In the genomic region with DNA sequence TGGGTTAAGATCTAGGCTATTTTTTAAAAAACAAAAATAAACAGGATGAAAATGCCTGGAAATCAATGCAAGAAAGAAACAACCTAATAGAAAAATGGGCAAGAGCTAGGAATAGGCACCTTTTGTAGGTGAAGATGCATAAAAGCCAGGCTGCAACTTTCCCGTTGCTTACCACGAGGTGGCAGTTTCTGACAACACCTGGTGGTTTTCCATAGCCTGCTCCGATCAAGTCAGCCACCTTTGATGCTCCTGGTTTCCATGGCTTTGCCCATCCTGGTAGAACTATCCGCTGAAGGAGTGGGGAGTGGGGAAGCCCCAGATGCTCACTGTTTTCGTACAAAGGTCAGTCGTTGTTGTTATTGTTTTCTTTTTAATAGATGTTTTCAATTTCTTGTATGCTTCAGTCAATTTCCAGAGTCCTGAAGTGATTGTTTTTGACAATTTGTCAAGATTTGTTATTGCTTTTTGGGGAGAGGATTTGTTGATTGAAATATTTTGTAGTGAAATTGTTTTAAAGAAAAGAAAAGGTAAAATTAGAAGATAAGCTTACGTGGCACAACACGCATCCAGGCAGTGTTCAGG, we compare ENCODE assay signal across 9 cellular contexts. TPM values are rescaled to one million over a fixed set of nuclear protein-coding genes. Genes with fewer than 3 reads are reported as not detected.
DNase-seq lines count a peak whose midpoint lies in the region; ATAC-seq and TF ChIP-seq lines count a peak whose summit lies in the region.
"Had no signal": no experiment of that assay in that cellular context is flagged by ENCODE, and none has a peak within 500 bp of the region (broad histone marks: within the 10 kb centered on the region; RNA-seq: fewer than 3 reads in every experiment).

No MANE protein-coding gene starts in this region.

- no peaks in the 10 kb centered on the region for H3K36me3 ChIP-seq in gastroesophageal sphincter

- ATAC-seq in gastroesophageal sphincter (no peak), GM18873 (IDR thresholded peaks at IDR 0.05; ENCODE audit: low FRiP score, unreplicated experiment) (no peak), HG03460 (IDR thresholded peaks at IDR 0.05; ENCODE audit: unreplicated experiment) (no peak)

- no peaks in the 10 kb centered on the region for H3K9me3 ChIP-seq in gastroesophageal sphincter

- peak; percentile 36 for DNase-seq in DMS 273 treated with DMSO at 0.1 percent for 48 hours (lab: John Stamatoyannopoulos, UW)
- DNase-seq in M059J (ENCODE audit: low read depth): peak; percentile 46
- peak; percentile 65 for DNase-seq in SK-N-DZ (ENCODE audit: low spot score)
- DNase-seq in kidney glomerular epithelial cell (lab: John Stamatoyannopoulos, UW): peak; percentile 27
- DNase-seq in activated gamma-delta T cell treated with Interleukin-2 at 50 U/mL for 16 hours: no peak

- no peaks in the 10 kb centered on the region for H3K4me1 ChIP-seq in gastroesophageal sphincter

- H3K4me3 ChIP-seq in gastroesophageal sphincter: no peak overlapping the region
- H3K4me3 ChIP-seq: dorsolateral prefrontal cortex had no signal

- no peak for TF ChIP-seq POLR2A in gastroesophageal sphincter (IDR thresholded peaks at IDR 0.05)

- H3K27me3 ChIP-seq in gastroesophageal sphincter: peaks cover 6% of the 10 kb centered on the region

- no peak for TF ChIP-seq EP300 in gastroesophageal sphincter (IDR thresholded peaks at IDR 0.05)

- peak in 2 of 4 experiments; percentile 29 for TF ChIP-seq CTCF in gastroesophageal sphincter (IDR thresholded peaks at IDR 0.05)

- 51 to 65% methylated on average over 7 to 8 of the region's 8 CpGs for WGBS in gastroesophageal sphincter (ENCODE audit: low coverage in 1 of 2), 2 donors

- no peak overlapping the region for H3K27ac ChIP-seq in gastroesophageal sphincter
- H3K27ac ChIP-seq: dorsolateral prefrontal cortex had no signal

RNA-seq across cellular contexts. Expression of a gene that starts 24.1 kb away (rescaled TPM):
- total RNA-seq in M059J (2014; rRNA removed; shearing (Covaris generic)): 34.2 and 42.4 TPM in 2 replicates
- 68.2 and 69.0 TPM in 2 replicates for polyA plus RNA-seq in SK-N-DZ (2014; cell fraction: cytosol; rRNA removed)
- polyA plus RNA-seq in SK-N-DZ (2014; cell fraction: nucleus; rRNA removed): 74.3 and 89.7 TPM in 2 replicates
- 10 to 100 TPM; 27.4 to 39.7 (median 32.2) TPM for total RNA-seq in gastroesophageal sphincter

RNA-seq across cellular contexts. Expression of a gene that starts 32.1 kb away (rescaled TPM):
- not detected in 2 replicates for total RNA-seq in M059J (2014; rRNA removed; shearing (Covaris generic))
- not detected in 2 replicates for polyA plus RNA-seq in SK-N-DZ (2014; cell fraction: cytosol; rRNA removed)
- not detected in 2 replicates for polyA plus RNA-seq in SK-N-DZ (2014; cell fraction: nucleus; rRNA removed)
- total RNA-seq in gastroesophageal sphincter: 10 to 100 TPM in 3 of 4 donors, 1 to 10 TPM in 1; 7.2 to 13.9 (median 11.7) TPM

RNA-seq across cellular contexts. Expression of a gene that starts 32.3 kb away (rescaled TPM):
- not detected in 2 replicates for total RNA-seq in M059J (2014; rRNA removed; shearing (Covaris generic))
- polyA plus RNA-seq in SK-N-DZ (2014; cell fraction: cytosol; rRNA removed): not detected in 2 replicates
- polyA plus RNA-seq in SK-N-DZ (2014; cell fraction: nucleus; rRNA removed): not detected in 2 replicates
- 1 to 10 TPM; 1.4 to 3.3 (median 2.8) TPM for total RNA-seq in gastroesophageal sphincter

RNA-seq across cellular contexts. Expression of a gene that starts 33.2 kb away (rescaled TPM):
- total RNA-seq in M059J (2014; rRNA removed; shearing (Covaris generic)): not detected in 2 replicates
- 17.1 and 20.2 TPM in 2 replicates for polyA plus RNA-seq in SK-N-DZ (2014; cell fraction: cytosol; rRNA removed)
- polyA plus RNA-seq in SK-N-DZ (2014; cell fraction: nucleus; rRNA removed): 14.2 and 16.4 TPM in 2 replicates
- under 1 TPM in 3 of 4 donors, not detected in 1; 0.08 to 0.45 (median 0.13) TPM for total RNA-seq in gastroesophageal sphincter
